In the genomic region with DNA sequence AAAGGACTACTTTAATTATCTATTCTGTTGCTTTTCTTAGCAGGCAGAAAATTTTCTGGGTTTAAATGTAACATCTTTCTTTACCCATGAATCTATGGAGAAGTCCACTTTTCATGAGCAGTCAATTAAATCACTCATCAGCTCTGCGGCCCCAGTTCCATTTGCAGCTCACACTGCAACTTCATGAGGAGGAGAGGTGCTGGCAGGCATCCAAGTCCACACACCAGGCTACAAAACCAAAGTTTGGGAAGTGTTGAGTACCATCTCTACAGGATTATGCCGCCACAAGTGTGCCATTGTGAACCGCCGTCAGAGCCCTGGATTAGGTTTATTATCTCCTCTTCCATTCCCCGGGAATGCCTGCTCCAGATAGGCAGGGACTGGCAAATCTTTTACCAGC, we compare ENCODE assay signal across 15 cellular contexts.
DNase-seq lines count a peak whose midpoint lies in the region; ATAC-seq lines count a peak whose summit lies in the region.
"Had no signal": no experiment of that assay in that cellular context is flagged by ENCODE, and none has a peak within 500 bp of the region (broad histone marks: within the 10 kb centered on the region; RNA-seq: fewer than 3 reads in every experiment).

No MANE protein-coding gene starts in this region.

- H3K27me3 Mint-ChIP-seq in activated CD8-positive, alpha-beta memory T cell treated with anti-CD3 and anti-CD28 coated beads, Interleukin-2, amount 10 ng/mL, durations not matched to agents 7 days and 5 days = peaks cover 11% of the 10 kb centered on the region
- H3K27me3 Mint-ChIP-seq: activated CD4-positive, alpha-beta T cell treated with anti-CD3 and anti-CD28 coated beads for 36 hours; activated naive CD4-positive, alpha-beta T cell treated with anti-CD3 and anti-CD28 coated beads, Interleukin-2, amount 10 ng/mL, durations not matched to agents 7 days and 5 days had no signal

- no peaks in the 10 kb centered on the region for H3K9me3 Mint-ChIP-seq in activated CD8-positive, alpha-beta memory T cell treated with anti-CD3 and anti-CD28 coated beads, Interleukin-2, amount 10 ng/mL, durations not matched to agents 7 days and 5 days (ENCODE audit: low read depth)
- H3K9me3 Mint-ChIP-seq: activated naive CD4-positive, alpha-beta T cell treated with anti-CD3 and anti-CD28 coated beads, Interleukin-2, amount 10 ng/mL, durations not matched to agents 7 days and 5 days had no signal

- DNase-seq in G401 (ENCODE audit: low spot score) (peak; percentile 19), NCI-H1105 (lab: John Stamatoyannopoulos, UW) (peak; percentile 21), cerebellar cortex (ENCODE audit: low spot score) (peak; percentile 20), sciatic nerve (ENCODE audit: low spot score) (peak; percentile 62), GOT3 (lab: John Stamatoyannopoulos, UW) (no peak)
- DNase-seq in activated CD8-positive, alpha-beta memory T cell treated with anti-CD3 and anti-CD28 coated beads, Interleukin-2, amount 10 ng/mL, durations not matched to agents 7 days and 5 days = no peak
- DNase-seq: activated CD4-positive, alpha-beta T cell treated with anti-CD3 and anti-CD28 coated beads for 36 hours; activated naive CD4-positive, alpha-beta T cell treated with anti-CD3 and anti-CD28 coated beads, Interleukin-2, amount 10 ng/mL, durations not matched to agents 7 days and 5 days; effector memory CD4-positive, alpha-beta T cell; foreskin melanocyte; NCI-H146; spleen; stimulated activated naive CD4-positive, alpha-beta T cell treated with Interleukin-2 at 50 U/mL for 16 hours; T-helper 9 cell had no signal

- no peak overlapping the region for H3K27ac Mint-ChIP-seq in activated CD8-positive, alpha-beta memory T cell treated with anti-CD3 and anti-CD28 coated beads, Interleukin-2, amount 10 ng/mL, durations not matched to agents 7 days and 5 days
- H3K27ac Mint-ChIP-seq: activated CD4-positive, alpha-beta T cell treated with anti-CD3 and anti-CD28 coated beads for 36 hours; activated naive CD4-positive, alpha-beta T cell treated with anti-CD3 and anti-CD28 coated beads, Interleukin-2, amount 10 ng/mL, durations not matched to agents 7 days and 5 days had no signal

- peaks cover 10% of the 10 kb centered on the region for H3K4me1 Mint-ChIP-seq in activated CD8-positive, alpha-beta memory T cell treated with anti-CD3 and anti-CD28 coated beads, Interleukin-2, amount 10 ng/mL, durations not matched to agents 7 days and 5 days
- H3K4me1 Mint-ChIP-seq: activated naive CD4-positive, alpha-beta T cell treated with anti-CD3 and anti-CD28 coated beads, Interleukin-2, amount 10 ng/mL, durations not matched to agents 7 days and 5 days had no signal

- H3K4me3 Mint-ChIP-seq in activated CD8-positive, alpha-beta memory T cell treated with anti-CD3 and anti-CD28 coated beads, Interleukin-2, amount 10 ng/mL, durations not matched to agents 7 days and 5 days = no peak overlapping the region
- H3K4me3 Mint-ChIP-seq: activated CD4-positive, alpha-beta T cell treated with anti-CD3 and anti-CD28 coated beads for 36 hours; activated naive CD4-positive, alpha-beta T cell treated with anti-CD3 and anti-CD28 coated beads, Interleukin-2, amount 10 ng/mL, durations not matched to agents 7 days and 5 days had no signal

- CTCF ChIA-PET in activated CD8-positive, alpha-beta memory T cell treated with anti-CD3 and anti-CD28 coated beads, Interleukin-2, amount 10 ng/mL, durations not matched to agents 7 days and 5 days (lab: Charles Lee) = no interaction called here

- no peaks in the 10 kb centered on the region for H3K36me3 Mint-ChIP-seq in activated CD8-positive, alpha-beta memory T cell treated with anti-CD3 and anti-CD28 coated beads, Interleukin-2, amount 10 ng/mL, durations not matched to agents 7 days and 5 days
- H3K36me3 Mint-ChIP-seq: activated naive CD4-positive, alpha-beta T cell treated with anti-CD3 and anti-CD28 coated beads, Interleukin-2, amount 10 ng/mL, durations not matched to agents 7 days and 5 days had no signal

- no peak for ATAC-seq in sciatic nerve
- no peak for ATAC-seq in activated CD8-positive, alpha-beta memory T cell treated with anti-CD3 and anti-CD28 coated beads, Interleukin-2, amount 10 ng/mL, durations not matched to agents 7 days and 5 days
- no peak for ATAC-seq in HG02642 (IDR thresholded peaks at IDR 0.05; ENCODE audit: poor library complexity, unreplicated experiment)
- ATAC-seq: activated CD4-positive, alpha-beta T cell treated with anti-CD3 and anti-CD28 coated beads for 36 hours had no signal

- intact Hi-C loops in sciatic nerve (cut with DNase I) = no loop called here

- in situ Hi-C loops in G401 (cut with HindIII; ENCODE audit: low sequenced_read_pairs) = no loop called here

Comparison
In these comparisons a context has a peak if more than half of its experiments do, and no peak if none do; other contexts are left out.
1. DNase-seq: peak in G401 (single experiment), NCI-H1105 (single experiment), cerebellar cortex (single experiment) and sciatic nerve (single experiment); none in activated CD8-positive, alpha-beta memory T cell treated with anti-CD3 and anti-CD28 coated beads, Interleukin-2, amount 10 ng/mL, durations not matched to agents 7 days and 5 days (single experiment) and GOT3 (single experiment).